Comparison of ENCODE assay signal across 14 cellular contexts in genomic region chr5:14481299-14481799, GRCh38.
A peak's percentile ranks its signal among the peaks of the same experiment; 100 is the strongest.
DNase-seq lines count a peak whose midpoint lies in the region; ATAC-seq and TF ChIP-seq lines count a peak whose summit lies in the region.
"Had no signal": no experiment of that assay in that cellular context is flagged by ENCODE, and none has a peak within 500 bp of the region (broad histone marks: within the 10 kb centered on the region; RNA-seq: fewer than 3 reads in every experiment).

No MANE protein-coding gene starts in this region.

- no peaks in the 10 kb centered on the region for H3K9me3 ChIP-seq in SK-N-SH
- no peaks in the 10 kb centered on the region for H3K9me3 ChIP-seq in mucosa of descending colon
- no peaks in the 10 kb centered on the region for H3K9me3 ChIP-seq in upper lobe of right lung
- no peaks in the 10 kb centered on the region for H3K9me3 ChIP-seq in right atrium auricular region
- H3K9me3 ChIP-seq: Caco-2 had no signal

- no peak for TF ChIP-seq RAD21 in SK-N-SH (IDR thresholded peaks at IDR 0.05; ENCODE audit: low read length)

- POLR2A ChIA-PET in SK-N-SH (lab: Yijun Ruan, JAX), result no interaction called here

- peaks cover 92 to 96% of the 10 kb centered on the region in 2 experiments for H3K36me3 ChIP-seq in SK-N-SH (replicated peaks in 1 of 2; ENCODE audit: control insufficient read depth in 1 of 2, insufficient read depth in 2 of 2, low read length in 1 of 2)
- no peaks in the 10 kb centered on the region for H3K36me3 ChIP-seq in mucosa of descending colon (ENCODE audit: low read depth)
- H3K36me3 ChIP-seq in upper lobe of right lung, result peaks cover 98% of the 10 kb centered on the region
- peaks cover 89% of the 10 kb centered on the region for H3K36me3 ChIP-seq in right atrium auricular region

- no peaks in the 10 kb centered on the region for H3K27me3 ChIP-seq in SK-N-SH (ENCODE audit: insufficient read depth)
- H3K27me3 ChIP-seq in upper lobe of right lung, result no peaks in the 10 kb centered on the region
- no peaks in the 10 kb centered on the region for H3K27me3 ChIP-seq in right atrium auricular region
- H3K27me3 ChIP-seq: BLaER1 had no signal

- CTCF ChIA-PET in SK-N-SH (lab: Yijun Ruan, JAX), result interaction anchor here (1.1 to 1.5 kb wide), 4 partner anchors 24 to 167 kb away, joined by 3 to 5 read pairs (median 4); no protein-coding TSS in a partner anchor

- intact Hi-C loops in dendritic cell treated with granulocyte-macrophage colony-stimulating factor and Interleukin-4, amounts not matched to agents 40 ng/mL and 50 ng/mL, for 4 days (cut with micrococcal nuclease), result no loop called here
- intact Hi-C loops in mucosa of descending colon (cut with DNase I, micrococcal nuclease) (no loop called here), upper lobe of right lung (cut with DNase I) (no loop called here)

- H3K4me3 ChIP-seq in SK-N-SH (ENCODE audit: low read depth in 2 of 2, low read length in 1 of 2) (no peak overlapping the region), mucosa of descending colon (no peak overlapping the region), upper lobe of right lung (no peak overlapping the region), right atrium auricular region (no peak overlapping the region)
- H3K4me3 ChIP-seq: BLaER1, GM23248 had no signal

- no peak overlapping the region for H3K4me2 ChIP-seq in SK-N-SH
- H3K4me2 ChIP-seq: BLaER1 had no signal

- peaks cover 96% of the 10 kb centered on the region for H3K36me3 Mint-ChIP-seq in dendritic cell treated with granulocyte-macrophage colony-stimulating factor and Interleukin-4, amounts not matched to agents 40 ng/mL and 50 ng/mL, for 4 days (ENCODE audit: low read depth)

- H3K9me3 Mint-ChIP-seq in dendritic cell treated with granulocyte-macrophage colony-stimulating factor and Interleukin-4, amounts not matched to agents 40 ng/mL and 50 ng/mL, for 4 days, result no peaks in the 10 kb centered on the region

- no peak overlapping the region for H3K9ac ChIP-seq in SK-N-SH
- H3K9ac ChIP-seq: BLaER1, GM23248 had no signal

- H3F3A ChIP-seq in SK-N-SH (replicated peaks; ENCODE audit: insufficient read depth), result peaks cover 51% of the 10 kb centered on the region

- H3K4me1 ChIP-seq in SK-N-SH (ENCODE audit: control insufficient read depth in 1 of 2, insufficient read depth in 2 of 2, low read depth in 1 of 2, low read length in 1 of 2) (peaks cover 0 to 8% of the 10 kb centered on the region in 2 experiments; a peak in 2 of 4 replicates), mucosa of descending colon (ENCODE audit: low read depth) (no peaks in the 10 kb centered on the region), upper lobe of right lung (no peaks in the 10 kb centered on the region), right atrium auricular region (no peaks in the 10 kb centered on the region)
- H3K4me1 ChIP-seq: BLaER1, Caco-2 had no signal

- DNase-seq in SK-N-SH (no peak), mucosa of descending colon (no peak), upper lobe of right lung (no peak), right atrium auricular region (ENCODE audit: low spot score) (no peak), H4 (ENCODE audit: low spot score) (no peak)
- DNase-seq: 8988T; Caco-2; CD4-positive, CD25-positive, alpha-beta regulatory T cell; GM23248; HCEC 1CT had no signal

- H3K27ac ChIP-seq in SK-N-SH (ENCODE audit: low read depth in 2 of 2, low read length in 1 of 2), result no peak overlapping the region
- no peak overlapping the region for H3K27ac ChIP-seq in upper lobe of right lung
- no peak overlapping the region for H3K27ac ChIP-seq in right atrium auricular region
- H3K27ac ChIP-seq: BLaER1, GM23248 had no signal

- no peaks in the 10 kb centered on the region for H3K27me3 Mint-ChIP-seq in dendritic cell treated with granulocyte-macrophage colony-stimulating factor and Interleukin-4, amounts not matched to agents 40 ng/mL and 50 ng/mL, for 4 days
- H3K27me3 Mint-ChIP-seq: CD4-positive, CD25-positive, alpha-beta regulatory T cell had no signal

- H3K9me2 ChIP-seq in SK-N-SH, result no peaks in the 10 kb centered on the region

- peaks cover under 1% of the 10 kb centered on the region; the same call in 1 of the 2 replicates for H4K20me1 ChIP-seq in SK-N-SH (ENCODE audit: insufficient read depth)
- H4K20me1 ChIP-seq: BLaER1 had no signal

- H2AFZ ChIP-seq in SK-N-SH (ENCODE audit: low read depth), result no peak overlapping the region
- H2AFZ ChIP-seq: GM23248 had no signal

- TF ChIP-seq CTCF in SK-N-SH (IDR thresholded peaks at IDR 0.05) (no peak), mucosa of descending colon (IDR thresholded peaks at IDR 0.05) (no peak), upper lobe of right lung (IDR thresholded peaks at IDR 0.05) (no peak), right atrium auricular region (IDR thresholded peaks at IDR 0.05) (no peak)

- TF ChIP-seq EP300 in SK-N-SH (IDR thresholded peaks at IDR 0.05; ENCODE audit: borderline replicate concordance in 1 of 2, low read depth in 1 of 2, low read length in 1 of 2), result no peak

- peak overlapping the region; percentile 46 for H3K27ac Mint-ChIP-seq in dendritic cell treated with granulocyte-macrophage colony-stimulating factor and Interleukin-4, amounts not matched to agents 40 ng/mL and 50 ng/mL, for 4 days

- ATAC-seq in SK-N-SH treated with all-trans-retinoic acid at 6 μM for 48 hours (no peak), mucosa of descending colon (peak; percentile 13), upper lobe of right lung (peak; percentile 88), HG02981 (IDR thresholded peaks at IDR 0.05; ENCODE audit: unreplicated experiment) (no peak)

- WGBS in SK-N-SH (ENCODE audit: low lambda C conversion rate), result 97% methylated on average over 7 of the region's 8 CpGs

- no peak overlapping the region for H3K4me3 Mint-ChIP-seq in dendritic cell treated with granulocyte-macrophage colony-stimulating factor and Interleukin-4, amounts not matched to agents 40 ng/mL and 50 ng/mL, for 4 days
- H3K4me3 Mint-ChIP-seq: CD4-positive, CD25-positive, alpha-beta regulatory T cell had no signal

- H3K4me1 Mint-ChIP-seq in dendritic cell treated with granulocyte-macrophage colony-stimulating factor and Interleukin-4, amounts not matched to agents 40 ng/mL and 50 ng/mL, for 4 days (ENCODE audit: low read depth), result peaks cover 4% of the 10 kb centered on the region

- H3K79me2 ChIP-seq in SK-N-SH (ENCODE audit: insufficient read depth), result peaks cover 79% of the 10 kb centered on the region

TF ChIP-seq in SK-N-SH, 30 proteins besides CTCF, POLR2A, EP300 and RAD21:
- TF ChIP-seq POLR2AphosphoS5 (IDR thresholded peaks at IDR 0.05; ENCODE audit: low read depth, low read length), result peak; percentile 20; the same call in 1 of the 2 replicates
- no peak for TF ChIP-seq TAF1 (IDR thresholded peaks at IDR 0.05; ENCODE audit: borderline replicate concordance, low read depth, low read length)

TF ChIP-seq in SK-N-SH treated with all-trans-retinoic acid at 6 μM for 48 hours, 23 proteins besides CTCF, POLR2A, EP300 and RAD21:
- TF ChIP-seq PPARA (CRISPR knock-in tag; IDR thresholded peaks at IDR 0.05; ENCODE audit: borderline replicate concordance) (no peak), ARNTL (CRISPR knock-in tag; IDR thresholded peaks at IDR 0.05; ENCODE audit: borderline replicate concordance, low read depth) (no peak), TSHZ2 (CRISPR knock-in tag; IDR thresholded peaks at IDR 0.05) (no peak), ZC3H10 (CRISPR knock-in tag; IDR thresholded peaks at IDR 0.05) (no peak), TCF4 (CRISPR knock-in tag; IDR thresholded peaks at IDR 0.05; ENCODE audit: borderline replicate concordance) (no peak), CSDC2 (CRISPR knock-in tag; IDR thresholded peaks at IDR 0.05) (no peak), ZNF70 (CRISPR knock-in tag; IDR thresholded peaks at IDR 0.05) (no peak), OSR1 (CRISPR knock-in tag; IDR thresholded peaks at IDR 0.05) (no peak), ZFP3 (CRISPR knock-in tag; IDR thresholded peaks at IDR 0.05) (no peak)

Comparison
In these comparisons a context has a peak if more than half of its experiments do, and no peak if none do; other contexts are left out.
1. ATAC-seq: peak in mucosa of descending colon (single experiment) and upper lobe of right lung (single experiment); none in SK-N-SH treated with all-trans-retinoic acid at 6 μM for 48 hours (single experiment) and HG02981 (single experiment).